In genomic region chr1:17212487-17213121, GRCh38 we compare ENCODE assay signal across 9 cellular contexts. TPM values are rescaled to one million over a fixed set of nuclear protein-coding genes. Genes with fewer than 3 reads are reported as not detected.
A peak's percentile ranks its signal among the peaks of the same experiment; 100 is the strongest.
DNase-seq lines count a peak whose midpoint lies in the region; ATAC-seq and TF ChIP-seq lines count a peak whose summit lies in the region.
"Had no signal": no experiment of that assay in that cellular context is flagged by ENCODE, and none has a peak within 500 bp of the region (broad histone marks: within the 10 kb centered on the region; RNA-seq: fewer than 3 reads in every experiment).

No MANE protein-coding gene starts in this region.

- H3K36me3 ChIP-seq in neural progenitor cell (no peaks in the 10 kb centered on the region), esophagus squamous epithelium (no peaks in the 10 kb centered on the region)

- H3K4me1 Mint-ChIP-seq in T-helper 1 cell treated with Interleukin-12 subunit alpha and Interleukin-12 subunit beta and Interleukin-4 antibody, amounts not matched to agents 30 μg/mL and 1 μg/mL, for 36 hours (ENCODE audit: low read depth): peaks cover 18% of the 10 kb centered on the region
- peaks cover 49% of the 10 kb centered on the region for H3K4me1 Mint-ChIP-seq in neural progenitor cell

- peak overlapping the region; percentile 23 for H3K4me3 Mint-ChIP-seq in T-helper 1 cell treated with Interleukin-12 subunit alpha and Interleukin-12 subunit beta and Interleukin-4 antibody, amounts not matched to agents 30 μg/mL and 1 μg/mL, for 36 hours
- no peak overlapping the region for H3K4me3 Mint-ChIP-seq in neural progenitor cell

- H2AFZ ChIP-seq in neural progenitor cell (replicated peaks): peak overlapping the region; percentile 63

- ATAC-seq in Right ventricle myocardium inferior (no peak), HG02884 (IDR thresholded peaks at IDR 0.05; ENCODE audit: unreplicated experiment) (no peak)

- peak overlapping the region; percentile 24 for H3K4me2 ChIP-seq in neural progenitor cell

- H3K9ac ChIP-seq in neural progenitor cell: no peak overlapping the region

- no peak for TF ChIP-seq POLR2A in esophagus squamous epithelium (IDR thresholded peaks at IDR 0.05)

- H3K4me1 ChIP-seq in neural progenitor cell: peaks cover 20% of the 10 kb centered on the region
- H3K4me1 ChIP-seq in esophagus squamous epithelium: peaks cover 8 to 75% (median 37%) of the 10 kb centered on the region in 3 donors

- no peak overlapping the region for H3K27ac Mint-ChIP-seq in T-helper 1 cell treated with Interleukin-12 subunit alpha and Interleukin-12 subunit beta and Interleukin-4 antibody, amounts not matched to agents 30 μg/mL and 1 μg/mL, for 36 hours
- peak overlapping the region; percentile 40 for H3K27ac Mint-ChIP-seq in neural progenitor cell

- H3K9me3 Mint-ChIP-seq in T-helper 1 cell treated with Interleukin-12 subunit alpha and Interleukin-12 subunit beta and Interleukin-4 antibody, amounts not matched to agents 30 μg/mL and 1 μg/mL, for 36 hours: no peaks in the 10 kb centered on the region
- no peaks in the 10 kb centered on the region for H3K9me3 Mint-ChIP-seq in neural progenitor cell

- 16 to 38% methylated on average over 9 to 13 of the region's 13 CpGs for WGBS in esophagus squamous epithelium, 2 donors

- H3K4me3 ChIP-seq in astrocyte of the spinal cord (ENCODE audit: low read depth, low read length) (no peak overlapping the region), neural progenitor cell (no peak overlapping the region), esophagus squamous epithelium (no peak overlapping the region)

- no peaks in the 10 kb centered on the region for H4K20me1 ChIP-seq in neural progenitor cell (ENCODE audit: low read depth)

- H3K36me3 Mint-ChIP-seq in T-helper 1 cell treated with Interleukin-12 subunit alpha and Interleukin-12 subunit beta and Interleukin-4 antibody, amounts not matched to agents 30 μg/mL and 1 μg/mL, for 36 hours (ENCODE audit: low read depth): no peaks in the 10 kb centered on the region
- H3K36me3 Mint-ChIP-seq in neural progenitor cell: no peaks in the 10 kb centered on the region

- no peaks in the 10 kb centered on the region for H3K27me3 ChIP-seq in neural progenitor cell
- H3K27me3 ChIP-seq in esophagus squamous epithelium: peaks cover 0 to 55% (median 0%) of the 10 kb centered on the region in 4 donors

- no peaks in the 10 kb centered on the region for H3K79me2 ChIP-seq in neural progenitor cell (ENCODE audit: low read depth)

- H3K9me3 ChIP-seq in neural progenitor cell (ENCODE audit: low read depth): no peaks in the 10 kb centered on the region
- no peaks in the 10 kb centered on the region for H3K9me3 ChIP-seq in esophagus squamous epithelium

- H3K27me3 Mint-ChIP-seq in T-helper 1 cell treated with Interleukin-12 subunit alpha and Interleukin-12 subunit beta and Interleukin-4 antibody, amounts not matched to agents 30 μg/mL and 1 μg/mL, for 36 hours (ENCODE audit: low read depth): peaks cover 30% of the 10 kb centered on the region
- peaks cover 15% of the 10 kb centered on the region for H3K27me3 Mint-ChIP-seq in neural progenitor cell (ENCODE audit: insufficient read depth, low read depth)

- intact Hi-C loops in Right ventricle myocardium inferior (cut with DNase I) (no loop called here), cardiac septum (cut with DNase I) (no loop called here), esophagus squamous epithelium (cut with DNase I) (no loop called here)

- in situ Hi-C loops in astrocyte of the spinal cord (cut with HindIII; ENCODE audit: low sequenced_read_pairs): no loop called here

- no peak for TF ChIP-seq CTCF in astrocyte of the spinal cord (IDR thresholded peaks at IDR 0.05; ENCODE audit: low read depth, low read length)
- no peak for TF ChIP-seq CTCF in neural progenitor cell (IDR thresholded peaks at IDR 0.05)
- no peak for TF ChIP-seq CTCF in esophagus squamous epithelium (IDR thresholded peaks at IDR 0.05)

- DNase-seq in Right ventricle myocardium inferior (ENCODE audit: missing footprints) (peak; percentile 44), cardiac septum (ENCODE audit: low spot score) (no peak), astrocyte of the spinal cord (ENCODE audit: low read depth, low spot score) (peak; percentile 75), neural progenitor cell (ENCODE audit: low spot score) (peak; percentile 43), esophagus squamous epithelium (lab: John Stamatoyannopoulos, UW) (no peak), SW 1271 (lab: John Stamatoyannopoulos, UW) (no peak)

- peaks cover 8% of the 10 kb centered on the region for H3F3A ChIP-seq in neural progenitor cell (ENCODE audit: low read depth)

- H3K27ac ChIP-seq in neural progenitor cell: no peak overlapping the region
- peak overlapping the region in 2 of 4 donors; percentile 46 to 59 for H3K27ac ChIP-seq in esophagus squamous epithelium

RNA-seq across cellular contexts. Expression of gene PADI1, which starts 7.7 kb away (rescaled TPM):
- total RNA-seq in Right ventricle myocardium inferior: not detected
- not detected for total RNA-seq in cardiac septum
- total RNA-seq in neural progenitor cell (ENCODE audit: low replicate concordance): 0.09 and 0.25 TPM in 2 replicates
- 100 to 1,000 TPM in 2 of 4 donors, 10 to 100 TPM in 2; 45.3 to 121 (median 75.1) TPM for total RNA-seq in esophagus squamous epithelium

RNA-seq across cellular contexts. Expression of gene PADI3, which starts 36.3 kb away (rescaled TPM):
- total RNA-seq in Right ventricle myocardium inferior (not detected), cardiac septum (not detected), neural progenitor cell (ENCODE audit: low replicate concordance) (1.0 and 2.0 TPM in 2 replicates), esophagus squamous epithelium (1 to 10 TPM in 3 of 4 donors, under 1 TPM in 1; 0.64 to 9.9 (median 2.3) TPM)
- total RNA-seq: dermis microvascular lymphatic vessel endothelial cell had no signal

Comparison
In these comparisons a context has a peak if more than half of its experiments do, and no peak if none do; other contexts are left out.
1. DNase-seq: peak in Right ventricle myocardium inferior (single experiment), astrocyte of the spinal cord (single experiment) and neural progenitor cell (single experiment); none in cardiac septum (single experiment), esophagus squamous epithelium (single experiment) and SW 1271 (0 of 2).
2. RNA of gene PADI1, which starts 7.7 kb away (total RNA-seq): 45.3 to 121 TPM in esophagus squamous epithelium; 0.09 to 0.25 TPM in neural progenitor cell, not detected in Right ventricle myocardium inferior (single experiment) and not detected in cardiac septum (single experiment); every median in the first group is over 10 times any median in the second.